ENCODE assay signal across 9 cellular contexts in the genomic region with DNA sequence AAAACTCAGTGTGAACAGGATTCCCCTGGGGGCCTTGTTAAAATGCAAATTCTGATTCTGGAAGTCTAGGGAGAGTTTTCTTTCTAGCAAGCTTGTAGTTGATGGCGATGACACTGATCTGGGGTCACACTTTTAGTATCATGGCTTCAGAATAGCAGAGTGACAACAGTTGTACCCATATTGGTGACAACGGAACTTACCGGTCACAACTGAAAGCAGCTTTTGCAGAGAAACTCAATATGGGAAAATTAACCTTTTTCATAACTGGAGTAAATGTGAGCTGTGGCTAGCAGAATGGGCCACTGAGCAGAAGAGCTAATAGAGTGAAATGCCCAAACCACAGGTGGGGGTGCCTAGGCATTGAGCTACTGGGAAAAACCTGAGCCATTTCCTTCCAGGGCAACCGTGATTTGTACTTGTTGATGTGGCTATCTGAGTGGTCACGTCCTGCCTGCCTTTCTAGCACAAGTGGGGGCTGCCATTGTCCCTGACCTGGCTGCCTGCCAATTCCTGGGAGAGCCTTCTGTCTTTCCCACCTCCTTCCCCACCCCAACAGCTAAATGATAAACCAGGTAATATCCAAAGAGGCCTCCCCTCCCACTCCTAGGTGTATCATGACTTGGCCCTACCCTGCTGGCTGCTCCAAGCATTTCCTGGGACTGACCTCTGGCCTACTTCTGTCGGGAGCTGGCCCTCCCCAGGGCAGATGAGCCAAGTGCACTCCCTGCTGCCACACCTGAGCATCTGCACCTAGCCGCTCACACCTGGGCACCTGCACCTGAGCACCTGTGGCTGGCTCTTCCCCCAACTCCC. TPM values are rescaled to one million over a fixed set of nuclear protein-coding genes. Genes with fewer than 3 reads are reported as not detected.
DNase-seq lines count a peak whose midpoint lies in the region; ATAC-seq and TF ChIP-seq lines count a peak whose summit lies in the region.
"Had no signal": no experiment of that assay in that cellular context is flagged by ENCODE, and none has a peak within 500 bp of the region (broad histone marks: within the 10 kb centered on the region; RNA-seq: fewer than 3 reads in every experiment).

No MANE protein-coding gene starts in this region.

- H2BK15ac ChIP-seq in H9 (ENCODE audit: low read depth, low read length) = no peak overlapping the region

- H3K4me3 ChIP-seq in mucosa of descending colon (no peak overlapping the region), lower lobe of right lung (no peak overlapping the region)
- H3K4me3 ChIP-seq: testis had no signal

- no peak overlapping the region for H4K5ac ChIP-seq in H9 (ENCODE audit: insufficient read length, low read depth, low read length)

- H3K4me1 Mint-ChIP-seq in H9 = peaks cover 36 to 43% of the 10 kb centered on the region in 2 experiments

- H3K36me3 Mint-ChIP-seq in H9 (ENCODE audit: insufficient read depth in 1 of 3, low read depth in 3 of 3) = no peaks in the 10 kb centered on the region

- H3K18ac ChIP-seq in H9 (ENCODE audit: insufficient read length, low read depth, low read length) = peak overlapping the region; percentile 5

- no peak overlapping the region for H2AK5ac ChIP-seq in H9 (ENCODE audit: insufficient read length, low read length)

- DNase-seq in H9 (peak; percentile 87), NCI-H2227 (lab: John Stamatoyannopoulos, UW; ENCODE audit: unreplicated experiment) (peak; percentile 85), mucosa of descending colon (peak; percentile 60 to 75 (median 62)), HEK293T (ENCODE audit: extremely low spot score) (no peak), SIG-M5 treated with dmso at 0.1 percent for 504 hours (lab: John Stamatoyannopoulos, UW; ENCODE audit: unreplicated experiment) (no peak), lower lobe of right lung (no peak)
- no peak for DNase-seq in stimulated activated CD4-positive, alpha-beta T cell treated with anti-CD3 and anti-CD28 coated beads, Interleukin-12 subunit alpha, Interleukin-12 subunit beta, amount 100 ng/mL, for 4 hours
- DNase-seq: testis had no signal

- H3K9me3 ChIP-seq in H9 (ENCODE audit: control insufficient read depth, low read depth, low read length) = no peaks in the 10 kb centered on the region
- H3K9me3 ChIP-seq in mucosa of descending colon = no peaks in the 10 kb centered on the region
- H3K9me3 ChIP-seq in lower lobe of right lung = no peaks in the 10 kb centered on the region
- H3K9me3 ChIP-seq: testis had no signal

- H3K23ac ChIP-seq in H9 (ENCODE audit: insufficient read length, low read depth, low read length) = no peak overlapping the region

- no peak overlapping the region for H3K56ac ChIP-seq in H9 (ENCODE audit: insufficient read length, low read depth, low read length)

- TF ChIP-seq CTCF in H9 (conservative IDR thresholded peaks at IDR 0.05) = peak; percentile 60
- no peak for TF ChIP-seq CTCF in mucosa of descending colon (IDR thresholded peaks at IDR 0.05)
- TF ChIP-seq CTCF in lower lobe of right lung (IDR thresholded peaks at IDR 0.05) = no peak

- H4K91ac ChIP-seq in H9 (ENCODE audit: insufficient read length, low read depth, low read length) = no peak overlapping the region

- H3K36me3 ChIP-seq in mucosa of descending colon (ENCODE audit: low read depth) = no peaks in the 10 kb centered on the region
- no peaks in the 10 kb centered on the region for H3K36me3 ChIP-seq in lower lobe of right lung

- no peaks in the 10 kb centered on the region for H4K20me1 ChIP-seq in H9 (ENCODE audit: control insufficient read depth, insufficient read depth, insufficient read length)

- no CpG with 5 or more reads among the region's 7 CpGs for WGBS in H9 (ENCODE audit: extremely low coverage, insufficient read length, low lambda C conversion rate)

- no peak overlapping the region for H3K14ac ChIP-seq in H9 (ENCODE audit: insufficient read depth, low read length)

- ATAC-seq in GM18907 (IDR thresholded peaks at IDR 0.05; ENCODE audit: unreplicated experiment) (peak; percentile 76), mucosa of descending colon (peak; percentile 96), lower lobe of right lung (no peak)

- no peaks in the 10 kb centered on the region; a peak in 1 of 5 replicates for H3K9me3 Mint-ChIP-seq in H9

- H3K27ac ChIP-seq in H9 (ENCODE audit: insufficient read length, low read depth, low read length) = no peak overlapping the region
- no peak overlapping the region for H3K27ac ChIP-seq in lower lobe of right lung
- H3K27ac ChIP-seq: testis had no signal

- H3K4me3 Mint-ChIP-seq in H9 = no peak overlapping the region

- H4K8ac ChIP-seq in H9 (replicated peaks; ENCODE audit: insufficient read length, low read depth, low read length) = no peak overlapping the region

- no peak overlapping the region for H3T11ph ChIP-seq in H9 (ENCODE audit: low read length)

- H3K27me3 ChIP-seq in H9 (ENCODE audit: insufficient read depth, low read length) (no peaks in the 10 kb centered on the region), lower lobe of right lung (ENCODE audit: low read depth) (no peaks in the 10 kb centered on the region)
- H3K27me3 ChIP-seq: testis had no signal

- peaks cover 9% of the 10 kb centered on the region; the same call in 1 of the 2 replicates for H3K4me1 ChIP-seq in H9 (ENCODE audit: insufficient read depth, low read length)
- no peaks in the 10 kb centered on the region for H3K4me1 ChIP-seq in mucosa of descending colon (ENCODE audit: low read depth)
- no peaks in the 10 kb centered on the region for H3K4me1 ChIP-seq in lower lobe of right lung
- H3K4me1 ChIP-seq: testis had no signal

- no peak overlapping the region for H2BK12ac ChIP-seq in H9 (ENCODE audit: insufficient read length, low read depth, low read length)

- no peak overlapping the region for H3K9ac ChIP-seq in H9 (ENCODE audit: extremely low read depth, insufficient read length, low read length)

- H2AFZ ChIP-seq in H9 (ENCODE audit: low read length) = no peak overlapping the region

- peak overlapping the region; percentile 11 for H3K4me2 ChIP-seq in H9 (ENCODE audit: insufficient read depth, insufficient read length, low read length)

- intact Hi-C loops in mucosa of descending colon (cut with DNase I, micrococcal nuclease) (no loop called here), lower lobe of right lung (cut with DNase I) (no loop called here)

- H2BK20ac ChIP-seq in H9 (ENCODE audit: low read depth, low read length, poor library complexity, severe bottlenecking) = no peak overlapping the region

- H2BK120ac ChIP-seq in H9 (ENCODE audit: low read depth, low read length, poor library complexity, severe bottlenecking) = no peak overlapping the region

- H3K79me1 ChIP-seq in H9 (ENCODE audit: insufficient read depth, low read depth, low read length, poor library complexity, severe bottlenecking) = no peaks in the 10 kb centered on the region

- peak overlapping the region; percentile 88 to 94 (median 94); a peak in 6 of 7 replicates for H3K27ac Mint-ChIP-seq in H9

- H3K27me3 Mint-ChIP-seq in H9 (ENCODE audit: low read depth) = no peaks in the 10 kb centered on the region

- POLR2A ChIA-PET in HEK293T (lab: Yijun Ruan, JAX) = no interaction called here

- no peaks in the 10 kb centered on the region for H3K23me2 ChIP-seq in H9 (ENCODE audit: insufficient read length, low read depth, low read length, poor library complexity, severe bottlenecking)

- no peak overlapping the region for H2BK5ac ChIP-seq in H9 (ENCODE audit: insufficient read length, low read length)

- H3K4ac ChIP-seq in H9 (ENCODE audit: low read depth, low read length) = no peak overlapping the region

- CTCF ChIA-PET in HEK293T (lab: Yijun Ruan, JAX) = no interaction called here

- H3K79me2 ChIP-seq in H9 (ENCODE audit: insufficient read depth, low read length) = no peaks in the 10 kb centered on the region

TF ChIP-seq in HEK293T, 16 proteins besides CTCF, POLR2A, EP300 and RAD21:
- no peak for TF ChIP-seq SUZ12 (IDR thresholded peaks at IDR 0.05)

RNA-seq across cellular contexts. Expression of gene SLC10A2, which starts 1.7 kb away (rescaled TPM):
- not detected in 2 replicates for total RNA-seq in H9 (2021)
- total RNA-seq in mucosa of descending colon = under 1 TPM in 1 of 3 donors, not detected in 2; 0.16 TPM
- not detected for total RNA-seq in lower lobe of right lung
- total RNA-seq: testis had no signal

Comparison
In these comparisons a context has a peak if more than half of its experiments do, and no peak if none do; other contexts are left out.
1. ATAC-seq: peak in GM18907 (single experiment) and mucosa of descending colon (single experiment); none in lower lobe of right lung (0 of 2).
2. DNase-seq: peak in H9 (single experiment), NCI-H2227 (single experiment) and mucosa of descending colon (3 of 3); none in HEK293T (single experiment), SIG-M5 treated with dmso at 0.1 percent for 504 hours (single experiment), stimulated activated CD4-positive, alpha-beta T cell treated with anti-CD3 and anti-CD28 coated beads, Interleukin-12 subunit alpha, Interleukin-12 subunit beta, amount 100 ng/mL, for 4 hours (single experiment) and lower lobe of right lung (single experiment).